In the genomic region with DNA sequence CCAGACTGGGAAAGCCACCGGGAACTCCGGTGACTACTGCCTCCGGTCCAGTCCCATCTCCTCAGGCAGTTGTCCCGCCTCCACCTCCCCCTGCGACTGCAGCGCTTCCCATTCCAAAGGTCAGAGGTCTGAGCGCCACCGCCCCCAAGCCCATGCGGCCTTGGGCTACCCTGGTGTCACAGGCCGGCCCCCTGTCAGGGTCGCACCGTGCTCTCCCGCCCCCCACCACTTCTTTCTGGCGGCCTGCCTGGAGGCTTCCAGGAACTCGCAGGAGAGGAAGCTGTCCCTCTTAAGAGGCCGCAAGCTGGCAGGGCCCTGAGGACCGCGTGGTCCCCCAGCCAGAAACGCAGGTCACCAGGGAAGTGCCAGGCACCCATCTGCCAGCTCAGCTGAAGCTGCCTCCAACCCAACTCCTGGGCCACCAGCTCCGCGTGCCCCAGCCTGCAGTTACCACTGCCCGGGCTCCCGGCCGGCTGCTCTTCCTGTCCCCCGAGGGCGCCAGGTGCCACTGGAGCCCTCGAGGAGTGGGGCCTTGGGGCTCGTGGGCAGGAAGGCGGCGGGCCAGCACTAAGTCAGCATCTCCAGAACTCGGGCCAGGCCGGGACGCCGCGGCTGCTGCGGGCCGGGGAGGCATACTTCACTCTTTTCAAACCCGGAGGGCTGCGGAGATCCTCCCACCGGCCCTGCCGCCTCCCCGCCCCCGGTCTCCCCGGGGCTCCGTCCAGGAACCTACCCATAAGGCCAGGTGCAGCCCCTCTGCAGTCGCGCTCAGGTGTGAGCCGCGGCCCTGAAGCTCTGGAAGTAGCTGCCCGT, we compare ENCODE assay signal across 1 cellular context.
TF ChIP-seq lines count a peak whose summit lies in the region.

No MANE protein-coding gene starts in this region.

TF ChIP-seq in HepG2, 621 proteins besides CTCF, POLR2A, EP300 and RAD21 (continued from another document and continues in another):
- TF ChIP-seq, protein P1, sequence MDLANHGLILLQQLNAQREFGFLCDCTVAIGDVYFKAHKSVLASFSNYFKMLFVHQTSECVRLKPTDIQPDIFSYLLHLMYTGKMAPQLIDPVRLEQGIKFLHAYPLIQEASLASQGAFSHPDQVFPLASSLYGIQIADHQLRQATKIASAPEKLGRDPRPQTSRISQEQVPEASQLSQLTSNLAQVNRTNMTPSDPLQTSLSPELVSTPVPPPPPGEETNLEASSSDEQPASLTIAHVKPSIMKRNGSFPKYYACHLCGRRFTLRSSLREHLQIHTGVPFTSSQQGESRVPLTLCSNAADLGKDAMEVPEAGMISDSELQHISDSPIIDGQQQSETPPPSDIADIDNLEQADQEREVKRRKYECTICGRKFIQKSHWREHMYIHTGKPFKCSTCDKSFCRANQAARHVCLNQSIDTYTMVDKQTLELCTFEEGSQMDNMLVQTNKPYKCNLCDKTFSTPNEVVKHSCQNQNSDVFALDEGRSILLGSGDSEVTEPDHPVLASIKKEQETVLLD (CRISPR knock-in tag; IDR thresholded peaks at IDR 0.05; ENCODE audit: low read depth), result peak; percentile 80; the same call in 1 of the 2 replicates
- peak; percentile 88 for TF ChIP-seq RARA (CRISPR knock-in tag; IDR thresholded peaks at IDR 0.05)
- no peak for TF ChIP-seq ZNF720 (CRISPR knock-in tag; IDR thresholded peaks at IDR 0.05)
- TF ChIP-seq PAX8 (CRISPR knock-in tag; IDR thresholded peaks at IDR 0.05; ENCODE audit: borderline replicate concordance), result peak; percentile 94
- peak; percentile 76; the same call in 1 of the 2 replicates for TF ChIP-seq KLF13 (CRISPR knock-in tag; IDR thresholded peaks at IDR 0.05)
- peak; percentile 37; the same call in 1 of the 2 replicates for TF ChIP-seq ZNF7 (CRISPR knock-in tag; IDR thresholded peaks at IDR 0.05)
- peak; percentile 90 for TF ChIP-seq KAT8 (CRISPR knock-in tag; IDR thresholded peaks at IDR 0.05)
- TF ChIP-seq SMAD3 (CRISPR knock-in tag; IDR thresholded peaks at IDR 0.05), result no peak; the same call in 1 of the 2 replicates
- peak; percentile 50 for TF ChIP-seq HNRNPH1 (optimal IDR thresholded peaks at IDR 0.05; ENCODE audit: low read depth, low read length)
- TF ChIP-seq TBX3 (IDR thresholded peaks at IDR 0.05; ENCODE audit: borderline replicate concordance), result peak; percentile 28; the same call in 1 of the 2 replicates
- TF ChIP-seq SRSF1 (optimal IDR thresholded peaks at IDR 0.05; ENCODE audit: low read depth, low read length), result peak; percentile 92
- peak; percentile 90 for TF ChIP-seq ZNF609 (CRISPR knock-in tag; IDR thresholded peaks at IDR 0.05; ENCODE audit: borderline replicate concordance)
- no peak for TF ChIP-seq CC2D1A (CRISPR knock-in tag; IDR thresholded peaks at IDR 0.05)
- 0 out of 2 replicates have a peak, but pooled peaks have one; percentile 84 for TF ChIP-seq ZNF546 (CRISPR knock-in tag; conservative IDR thresholded peaks at IDR 0.05)
- TF ChIP-seq ZSCAN20 (CRISPR knock-in tag; IDR thresholded peaks at IDR 0.05; ENCODE audit: borderline replicate concordance), result peak; percentile 84; the same call in 1 of the 2 replicates
- TF ChIP-seq ZNF776 (CRISPR knock-in tag; IDR thresholded peaks at IDR 0.05), result peak; percentile 66; the same call in 1 of the 2 replicates
- no peak for TF ChIP-seq U2AF2 (IDR thresholded peaks at IDR 0.05; ENCODE audit: low read depth, low read length)
- TF ChIP-seq SSRP1 (CRISPR knock-in tag; IDR thresholded peaks at IDR 0.05), result no peak
- peak; percentile 85 for TF ChIP-seq ZNF704 (CRISPR knock-in tag; IDR thresholded peaks at IDR 0.05; ENCODE audit: borderline replicate concordance)
- TF ChIP-seq THYN1 (CRISPR knock-in tag; IDR thresholded peaks at IDR 0.05; ENCODE audit: borderline replicate concordance, low read depth), result 0 out of 2 replicates have a peak, but pooled peaks have one; percentile 64
- TF ChIP-seq, protein P2, sequence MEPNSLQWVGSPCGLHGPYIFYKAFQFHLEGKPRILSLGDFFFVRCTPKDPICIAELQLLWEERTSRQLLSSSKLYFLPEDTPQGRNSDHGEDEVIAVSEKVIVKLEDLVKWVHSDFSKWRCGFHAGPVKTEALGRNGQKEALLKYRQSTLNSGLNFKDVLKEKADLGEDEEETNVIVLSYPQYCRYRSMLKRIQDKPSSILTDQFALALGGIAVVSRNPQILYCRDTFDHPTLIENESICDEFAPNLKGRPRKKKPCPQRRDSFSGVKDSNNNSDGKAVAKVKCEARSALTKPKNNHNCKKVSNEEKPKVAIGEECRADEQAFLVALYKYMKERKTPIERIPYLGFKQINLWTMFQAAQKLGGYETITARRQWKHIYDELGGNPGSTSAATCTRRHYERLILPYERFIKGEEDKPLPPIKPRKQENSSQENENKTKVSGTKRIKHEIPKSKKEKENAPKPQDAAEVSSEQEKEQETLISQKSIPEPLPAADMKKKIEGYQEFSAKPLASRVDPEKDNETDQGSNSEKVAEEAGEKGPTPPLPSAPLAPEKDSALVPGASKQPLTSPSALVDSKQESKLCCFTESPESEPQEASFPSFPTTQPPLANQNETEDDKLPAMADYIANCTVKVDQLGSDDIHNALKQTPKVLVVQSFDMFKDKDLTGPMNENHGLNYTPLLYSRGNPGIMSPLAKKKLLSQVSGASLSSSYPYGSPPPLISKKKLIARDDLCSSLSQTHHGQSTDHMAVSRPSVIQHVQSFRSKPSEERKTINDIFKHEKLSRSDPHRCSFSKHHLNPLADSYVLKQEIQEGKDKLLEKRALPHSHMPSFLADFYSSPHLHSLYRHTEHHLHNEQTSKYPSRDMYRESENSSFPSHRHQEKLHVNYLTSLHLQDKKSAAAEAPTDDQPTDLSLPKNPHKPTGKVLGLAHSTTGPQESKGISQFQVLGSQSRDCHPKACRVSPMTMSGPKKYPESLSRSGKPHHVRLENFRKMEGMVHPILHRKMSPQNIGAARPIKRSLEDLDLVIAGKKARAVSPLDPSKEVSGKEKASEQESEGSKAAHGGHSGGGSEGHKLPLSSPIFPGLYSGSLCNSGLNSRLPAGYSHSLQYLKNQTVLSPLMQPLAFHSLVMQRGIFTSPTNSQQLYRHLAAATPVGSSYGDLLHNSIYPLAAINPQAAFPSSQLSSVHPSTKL (CRISPR knock-in tag; IDR thresholded peaks at IDR 0.05), result peak; percentile 90
- TF ChIP-seq ZNF451 (CRISPR knock-in tag; IDR thresholded peaks at IDR 0.05), result peak; percentile 79; the same call in 1 of the 2 replicates
- TF ChIP-seq ARHGAP35 (CRISPR knock-in tag; IDR thresholded peaks at IDR 0.05; ENCODE audit: borderline replicate concordance), result peak; percentile 95; the same call in 1 of the 2 replicates
- TF ChIP-seq, protein P3, sequence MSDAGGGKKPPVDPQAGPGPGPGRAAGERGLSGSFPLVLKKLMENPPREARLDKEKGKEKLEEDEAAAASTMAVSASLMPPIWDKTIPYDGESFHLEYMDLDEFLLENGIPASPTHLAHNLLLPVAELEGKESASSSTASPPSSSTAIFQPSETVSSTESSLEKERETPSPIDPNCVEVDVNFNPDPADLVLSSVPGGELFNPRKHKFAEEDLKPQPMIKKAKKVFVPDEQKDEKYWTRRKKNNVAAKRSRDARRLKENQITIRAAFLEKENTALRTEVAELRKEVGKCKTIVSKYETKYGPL (CRISPR knock-in tag; IDR thresholded peaks at IDR 0.05), result peak; percentile 57
- peak; percentile 98 for TF ChIP-seq IRX3 (CRISPR knock-in tag; IDR thresholded peaks at IDR 0.05; ENCODE audit: borderline replicate concordance, low read depth)
- TF ChIP-seq, protein P4, sequence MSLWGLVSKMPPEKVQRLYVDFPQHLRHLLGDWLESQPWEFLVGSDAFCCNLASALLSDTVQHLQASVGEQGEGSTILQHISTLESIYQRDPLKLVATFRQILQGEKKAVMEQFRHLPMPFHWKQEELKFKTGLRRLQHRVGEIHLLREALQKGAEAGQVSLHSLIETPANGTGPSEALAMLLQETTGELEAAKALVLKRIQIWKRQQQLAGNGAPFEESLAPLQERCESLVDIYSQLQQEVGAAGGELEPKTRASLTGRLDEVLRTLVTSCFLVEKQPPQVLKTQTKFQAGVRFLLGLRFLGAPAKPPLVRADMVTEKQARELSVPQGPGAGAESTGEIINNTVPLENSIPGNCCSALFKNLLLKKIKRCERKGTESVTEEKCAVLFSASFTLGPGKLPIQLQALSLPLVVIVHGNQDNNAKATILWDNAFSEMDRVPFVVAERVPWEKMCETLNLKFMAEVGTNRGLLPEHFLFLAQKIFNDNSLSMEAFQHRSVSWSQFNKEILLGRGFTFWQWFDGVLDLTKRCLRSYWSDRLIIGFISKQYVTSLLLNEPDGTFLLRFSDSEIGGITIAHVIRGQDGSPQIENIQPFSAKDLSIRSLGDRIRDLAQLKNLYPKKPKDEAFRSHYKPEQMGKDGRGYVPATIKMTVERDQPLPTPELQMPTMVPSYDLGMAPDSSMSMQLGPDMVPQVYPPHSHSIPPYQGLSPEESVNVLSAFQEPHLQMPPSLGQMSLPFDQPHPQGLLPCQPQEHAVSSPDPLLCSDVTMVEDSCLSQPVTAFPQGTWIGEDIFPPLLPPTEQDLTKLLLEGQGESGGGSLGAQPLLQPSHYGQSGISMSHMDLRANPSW (CRISPR knock-in tag; IDR thresholded peaks at IDR 0.05; ENCODE audit: borderline replicate concordance), result peak; percentile 84; the same call in 1 of the 2 replicates
- peak; percentile 59; the same call in 1 of the 2 replicates for TF ChIP-seq ZNF83 (CRISPR knock-in tag; IDR thresholded peaks at IDR 0.05; ENCODE audit: borderline replicate concordance)
- TF ChIP-seq, protein P5, sequence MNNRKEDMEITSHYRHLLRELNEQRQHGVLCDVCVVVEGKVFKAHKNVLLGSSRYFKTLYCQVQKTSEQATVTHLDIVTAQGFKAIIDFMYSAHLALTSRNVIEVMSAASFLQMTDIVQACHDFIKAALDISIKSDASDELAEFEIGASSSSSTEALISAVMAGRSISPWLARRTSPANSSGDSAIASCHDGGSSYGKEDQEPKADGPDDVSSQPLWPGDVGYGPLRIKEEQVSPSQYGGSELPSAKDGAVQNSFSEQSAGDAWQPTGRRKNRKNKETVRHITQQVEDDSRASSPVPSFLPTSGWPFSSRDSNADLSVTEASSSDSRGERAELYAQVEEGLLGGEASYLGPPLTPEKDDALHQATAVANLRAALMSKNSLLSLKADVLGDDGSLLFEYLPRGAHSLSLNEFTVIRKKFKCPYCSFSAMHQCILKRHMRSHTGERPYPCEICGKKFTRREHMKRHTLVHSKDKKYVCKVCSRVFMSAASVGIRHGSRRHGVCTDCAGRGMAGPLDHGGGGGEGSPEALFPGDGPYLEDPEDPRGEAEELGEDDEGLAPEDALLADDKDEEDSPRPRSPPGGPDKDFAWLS (CRISPR knock-in tag; IDR thresholded peaks at IDR 0.05; ENCODE audit: borderline replicate concordance), result peak; percentile 94; the same call in 1 of the 2 replicates
- peak; percentile 42; the same call in 1 of the 2 replicates for TF ChIP-seq ZNF484 (CRISPR knock-in tag; IDR thresholded peaks at IDR 0.05; ENCODE audit: borderline replicate concordance, low read depth)
- peak; percentile 88 for TF ChIP-seq IKZF5 (CRISPR knock-in tag; IDR thresholded peaks at IDR 0.05)
- peak; percentile 80; the same call in 1 of the 2 replicates for TF ChIP-seq SIN3A (IDR thresholded peaks at IDR 0.05; ENCODE audit: borderline replicate concordance, low read depth, low read length)
- TF ChIP-seq RARG (CRISPR knock-in tag; IDR thresholded peaks at IDR 0.05; ENCODE audit: low read depth), result peak; percentile 69; the same call in 1 of the 2 replicates
- peak; percentile 93; the same call in 1 of the 2 replicates for TF ChIP-seq ZNF577 (CRISPR knock-in tag; IDR thresholded peaks at IDR 0.05; ENCODE audit: borderline replicate concordance, low read depth)
- no peak; the same call in none of the 2 replicates for TF ChIP-seq PPARG (CRISPR knock-in tag; conservative IDR thresholded peaks at IDR 0.05)
- peak; percentile 95 for TF ChIP-seq ZNF792 (CRISPR knock-in tag; IDR thresholded peaks at IDR 0.05)
